Comparison of ENCODE assay signal across 9 cellular contexts in the genomic region with DNA sequence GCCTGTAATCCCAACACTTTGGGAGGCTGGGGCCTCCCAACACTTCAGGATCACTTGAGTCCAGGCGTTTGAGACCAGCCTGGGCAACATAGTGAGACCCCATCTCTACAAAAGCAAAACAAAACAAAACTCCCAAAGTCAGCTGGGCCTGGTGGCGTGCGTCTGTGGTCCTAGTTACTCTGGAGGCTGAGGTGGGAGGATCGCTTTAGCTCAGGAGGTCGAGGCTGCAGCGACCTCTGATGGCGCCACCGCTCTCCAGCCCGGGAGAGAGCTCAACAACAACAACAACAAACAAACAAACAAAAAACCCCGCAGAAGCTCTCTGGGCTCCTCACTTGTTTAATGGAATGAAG. TPM values are rescaled to one million over a fixed set of nuclear protein-coding genes. Genes with fewer than 3 reads are reported as not detected.
DNase-seq lines count a peak whose midpoint lies in the region; ATAC-seq, FAIRE-seq and TF ChIP-seq lines count a peak whose summit lies in the region.
"Had no signal": no experiment of that assay in that cellular context is flagged by ENCODE, and none has a peak within 500 bp of the region (broad histone marks: within the 10 kb centered on the region; RNA-seq: fewer than 3 reads in every experiment).

No MANE protein-coding gene starts in this region.

- no peak overlapping the region for H3K27ac ChIP-seq in mesodermal cell (ENCODE audit: low read depth, low read length, severe bottlenecking)
- H3K27ac ChIP-seq in transverse colon = no peak overlapping the region
- H3K27ac ChIP-seq: epithelial cell of prostate had no signal

- WGBS in mesodermal cell (ENCODE audit: insufficient coverage in 2 of 2), 2 experiments = 43 to 68% methylated on average over 4 to 7 of the region's 10 CpGs
- 40 to 50% methylated on average over 1 to 10 of the region's 10 CpGs for WGBS in transverse colon (ENCODE audit: low coverage in 1 of 2), 2 donors

- H3K27me3 ChIP-seq in transverse colon = peaks cover 67% of the 10 kb centered on the region

- H3K4me1 ChIP-seq in mesodermal cell (ENCODE audit: control insufficient read depth, insufficient read depth, low read length, poor library complexity, severe bottlenecking) (no peaks in the 10 kb centered on the region), transverse colon (peaks cover 0 to 14% (median 13%) of the 10 kb centered on the region in 4 donors)

- in situ Hi-C loops in transverse colon (cut with MboI; ENCODE audit: low pct_ligation_motif_present in 1 of 4, low pct_unique_long_range_greater_than_20kb in 1 of 4, low sequenced_read_pairs in 3 of 4) = no loop called here

- H3K27ac Mint-ChIP-seq in activated naive CD4-positive, alpha-beta T cell treated with anti-CD3 and anti-CD28 coated beads, Interleukin-2, amount 50 U/mL, for 24 hours = no peak overlapping the region
- no peak overlapping the region for H3K27ac Mint-ChIP-seq in activated naive CD4-positive, alpha-beta T cell treated with anti-CD3 and anti-CD28 coated beads, Interleukin-2, amount 50 U/mL, for 72 hours

- TF ChIP-seq CTCF in cardiac fibroblast (IDR thresholded peaks at IDR 0.05; ENCODE audit: low read depth, low read length) (no peak), transverse colon (IDR thresholded peaks at IDR 0.05) (no peak)

- no peak for FAIRE-seq in HTR-8/SVneo (lab: Jason Lieb, UNC)

- no peak for TF ChIP-seq EP300 in transverse colon (IDR thresholded peaks at IDR 0.05; ENCODE audit: low read depth)

- no peak for ATAC-seq in activated naive CD4-positive, alpha-beta T cell treated with anti-CD3 and anti-CD28 coated beads, Interleukin-2, amount 50 U/mL, for 72 hours
- no peak for ATAC-seq in HG02852 (IDR thresholded peaks at IDR 0.05; ENCODE audit: unreplicated experiment)

- H3K36me3 ChIP-seq in mesodermal cell (ENCODE audit: control insufficient read depth, insufficient read depth, low read length) (no peaks in the 10 kb centered on the region), transverse colon (no peaks in the 10 kb centered on the region)

- peaks cover 4% of the 10 kb centered on the region for H3K9me3 ChIP-seq in mesodermal cell (ENCODE audit: control insufficient read depth, low read length)
- H3K9me3 ChIP-seq in transverse colon = no peaks in the 10 kb centered on the region

- TF ChIP-seq POLR2A in transverse colon (IDR thresholded peaks at IDR 0.05) = no peak

- peak overlapping the region; percentile 23 for H3K4me3 Mint-ChIP-seq in activated naive CD4-positive, alpha-beta T cell treated with anti-CD3 and anti-CD28 coated beads, Interleukin-2, amount 50 U/mL, for 24 hours

- peaks cover 5% of the 10 kb centered on the region for H3K9me3 Mint-ChIP-seq in activated naive CD4-positive, alpha-beta T cell treated with anti-CD3 and anti-CD28 coated beads, Interleukin-2, amount 50 U/mL, for 24 hours
- no peaks in the 10 kb centered on the region for H3K9me3 Mint-ChIP-seq in activated naive CD4-positive, alpha-beta T cell treated with anti-CD3 and anti-CD28 coated beads, Interleukin-2, amount 50 U/mL, for 72 hours

- peaks cover 5% of the 10 kb centered on the region for H3K4me1 Mint-ChIP-seq in activated naive CD4-positive, alpha-beta T cell treated with anti-CD3 and anti-CD28 coated beads, Interleukin-2, amount 50 U/mL, for 24 hours

- H3K27me3 Mint-ChIP-seq in activated naive CD4-positive, alpha-beta T cell treated with anti-CD3 and anti-CD28 coated beads, Interleukin-2, amount 50 U/mL, for 24 hours = peaks cover 52% of the 10 kb centered on the region

- peak overlapping the region; percentile 45 to 46 for H3K4me3 ChIP-seq in cardiac fibroblast (replicated peaks in 1 of 2; ENCODE audit: low read depth in 2 of 2, low read length in 2 of 2)
- peak overlapping the region; percentile 37 for H3K4me3 ChIP-seq in mesodermal cell (ENCODE audit: extremely low read depth, insufficient read depth, low read length, poor library complexity, severe bottlenecking)
- peak overlapping the region in 3 of 4 donors; percentile 27 to 44 (median 41) for H3K4me3 ChIP-seq in transverse colon

- H3K36me3 Mint-ChIP-seq in activated naive CD4-positive, alpha-beta T cell treated with anti-CD3 and anti-CD28 coated beads, Interleukin-2, amount 50 U/mL, for 24 hours = no peaks in the 10 kb centered on the region
- no peaks in the 10 kb centered on the region for H3K36me3 Mint-ChIP-seq in activated naive CD4-positive, alpha-beta T cell treated with anti-CD3 and anti-CD28 coated beads, Interleukin-2, amount 50 U/mL, for 72 hours

- DNase-seq in activated naive CD4-positive, alpha-beta T cell treated with anti-CD3 and anti-CD28 coated beads, Interleukin-2, amount 50 U/mL, for 72 hours (ENCODE audit: low spot score in 2 of 2) = no peak
- DNase-seq in cardiac fibroblast (ENCODE audit: low read depth in 2 of 2) (no peak), transverse colon (no peak), MV-4-11 (lab: John Stamatoyannopoulos, UW) (no peak), HTR-8/SVneo (ENCODE audit: insufficient read length, low spot score) (no peak)

- intact Hi-C loops in transverse colon (cut with DNase I; ENCODE audit: low total_unique reads) = no loop called here

RNA-seq across cellular contexts. Expression of a gene that starts 0.5 kb away (rescaled TPM):
- total RNA-seq in activated naive CD4-positive, alpha-beta T cell treated with anti-CD3 and anti-CD28 coated beads, Interleukin-2, amount 50 U/mL, for 72 hours = not detected
- not detected for polyA plus RNA-seq in mesodermal cell (2013, experiment 1 of 2)
- polyA plus RNA-seq in mesodermal cell (2013, experiment 2 of 2) = not detected
- total RNA-seq in transverse colon = not detected
